ENCODE assay signal across 8 cellular contexts in genomic region chr2:205563646-205564045, GRCh38.
A peak's percentile ranks its signal among the peaks of the same experiment; 100 is the strongest.
DNase-seq lines count a peak whose midpoint lies in the region; ATAC-seq and TF ChIP-seq lines count a peak whose summit lies in the region.

No MANE protein-coding gene starts in this region.

- no peaks in the 10 kb centered on the region for H3K36me3 ChIP-seq in HEK293 (ENCODE audit: control insufficient read depth in 2 of 2, insufficient read depth in 1 of 2, low read length in 2 of 2)

- intact Hi-C loops in left colon (cut with DNase I, micrococcal nuclease), result no loop called here

- DNase-seq in COLO668 (lab: John Stamatoyannopoulos, UW; ENCODE audit: unreplicated experiment), result peak; percentile 9
- peak; percentile 33 for DNase-seq in activated naive CD8-positive, alpha-beta T cell treated with anti-CD3 and anti-CD28 coated beads, Interleukin-2, amount 10 ng/mL, durations not matched to agents 7 days and 5 days
- peak; percentile 28 to 55 for DNase-seq in left colon
- no peak for DNase-seq in LoVo (ENCODE audit: low spot score)
- DNase-seq in NCI-H1436 treated with DMSO at 0.1 percent for 48 hours (lab: John Stamatoyannopoulos, UW), result no peak
- DNase-seq in activated gamma-delta T cell treated with Interleukin-2 at 50 U/mL for 16 hours, result no peak
- DNase-seq in EL, result no peak

- H3K4me1 Mint-ChIP-seq in activated naive CD8-positive, alpha-beta T cell treated with anti-CD3 and anti-CD28 coated beads, Interleukin-2, amount 10 ng/mL, durations not matched to agents 7 days and 5 days, result peaks cover 2% of the 10 kb centered on the region

- H3K4me3 Mint-ChIP-seq in activated naive CD8-positive, alpha-beta T cell treated with anti-CD3 and anti-CD28 coated beads, Interleukin-2, amount 10 ng/mL, durations not matched to agents 7 days and 5 days, result no peak overlapping the region

- H3K9me3 ChIP-seq in HEK293 (ENCODE audit: control insufficient read depth, insufficient read depth, low read depth, low read length), result no peaks in the 10 kb centered on the region

- no peak for TF ChIP-seq CTCF in HEK293 (tag by site-specific recombination; IDR thresholded peaks at IDR 0.05)

- CTCF ChIA-PET in HEK293 (lab: Yijun Ruan, JAX), result no interaction called here

- POLR2A ChIA-PET in HEK293 (lab: Yijun Ruan, JAX), result no interaction called here
- POLR2A ChIA-PET in activated naive CD8-positive, alpha-beta T cell treated with anti-CD3 and anti-CD28 coated beads, Interleukin-2, amount 10 ng/mL, durations not matched to agents 7 days and 5 days (lab: Charles Lee), result no interaction called here

- H3K4me3 ChIP-seq in HEK293 (ENCODE audit: low read depth, low read length), result no peak overlapping the region

- peaks cover 3% of the 10 kb centered on the region for H3K27me3 Mint-ChIP-seq in activated naive CD8-positive, alpha-beta T cell treated with anti-CD3 and anti-CD28 coated beads, Interleukin-2, amount 10 ng/mL, durations not matched to agents 7 days and 5 days

- no peaks in the 10 kb centered on the region for H3K36me3 Mint-ChIP-seq in activated naive CD8-positive, alpha-beta T cell treated with anti-CD3 and anti-CD28 coated beads, Interleukin-2, amount 10 ng/mL, durations not matched to agents 7 days and 5 days

- H3K9me3 Mint-ChIP-seq in activated naive CD8-positive, alpha-beta T cell treated with anti-CD3 and anti-CD28 coated beads, Interleukin-2, amount 10 ng/mL, durations not matched to agents 7 days and 5 days, result no peaks in the 10 kb centered on the region

- H3K27ac ChIP-seq in HEK293 (ENCODE audit: extremely low read depth, low read depth, low read length), result no peak overlapping the region

- no peaks in the 10 kb centered on the region for H3K4me1 ChIP-seq in HEK293 (ENCODE audit: control insufficient read depth, insufficient read depth, low read length)

- no peak overlapping the region for H3K27ac Mint-ChIP-seq in activated naive CD8-positive, alpha-beta T cell treated with anti-CD3 and anti-CD28 coated beads, Interleukin-2, amount 10 ng/mL, durations not matched to agents 7 days and 5 days

- ATAC-seq in activated naive CD8-positive, alpha-beta T cell treated with anti-CD3 and anti-CD28 coated beads, Interleukin-2, amount 10 ng/mL, durations not matched to agents 7 days and 5 days (ENCODE audit: low read depth), result no peak
- peak; percentile 43 for ATAC-seq in left colon

TF ChIP-seq in HEK293, 187 proteins besides CTCF, POLR2A, EP300 and RAD21:
- TF ChIP-seq ZBTB20 (tag by site-specific recombination; IDR thresholded peaks at IDR 0.05) (no peak), ZBTB44 (tag by site-specific recombination; IDR thresholded peaks at IDR 0.05) (no peak), PRDM4 (tag by site-specific recombination; IDR thresholded peaks at IDR 0.05) (no peak), PRDM10 (tag by site-specific recombination; IDR thresholded peaks at IDR 0.05) (peak; percentile 40; the same call in 1 of the 2 replicates), ZNF560 (tag by site-specific recombination; IDR thresholded peaks at IDR 0.05; ENCODE audit: borderline replicate concordance) (no peak), ZNF76 (tag by site-specific recombination; IDR thresholded peaks at IDR 0.05; ENCODE audit: borderline replicate concordance, low read depth) (no peak), ZNF292 (tag by site-specific recombination; IDR thresholded peaks at IDR 0.05; ENCODE audit: borderline replicate concordance, low read depth) (no peak), ZNF549 (tag by site-specific recombination; IDR thresholded peaks at IDR 0.05) (no peak), SCRT2 (tag by site-specific recombination; IDR thresholded peaks at IDR 0.05) (no peak)

Comparison
In these comparisons a context has a peak if more than half of its experiments do, and no peak if none do; other contexts are left out.
1. DNase-seq: peak in COLO668 (single experiment), activated naive CD8-positive, alpha-beta T cell treated with anti-CD3 and anti-CD28 coated beads, Interleukin-2, amount 10 ng/mL, durations not matched to agents 7 days and 5 days (single experiment) and left colon (2 of 2); none in LoVo (single experiment), NCI-H1436 treated with DMSO at 0.1 percent for 48 hours (single experiment), activated gamma-delta T cell treated with Interleukin-2 at 50 U/mL for 16 hours (single experiment) and EL (single experiment).